Comparison of ENCODE assay signal across 14 cellular contexts in the genomic region with DNA sequence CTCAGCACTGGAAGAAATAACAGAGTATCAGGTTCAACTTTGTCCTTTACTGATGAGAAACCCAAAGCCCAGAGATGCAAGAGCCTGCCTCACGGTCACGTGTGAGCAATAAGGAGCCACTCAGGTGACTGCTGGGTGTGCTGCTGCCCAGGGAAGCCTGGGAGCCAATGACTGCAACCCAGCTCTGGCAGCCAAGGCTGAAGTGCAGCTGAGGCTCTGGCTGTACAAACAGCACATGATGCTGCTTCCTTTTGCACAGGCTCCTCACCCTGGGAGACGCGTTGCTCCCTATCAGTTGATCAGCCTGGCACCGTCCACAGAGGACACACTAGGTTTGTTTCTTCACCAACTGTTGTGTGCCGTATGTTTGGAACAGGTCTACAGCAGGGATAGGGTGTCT.
DNase-seq lines count a peak whose midpoint lies in the region; ATAC-seq and TF ChIP-seq lines count a peak whose summit lies in the region.
"Had no signal": no experiment of that assay in that cellular context is flagged by ENCODE, and none has a peak within 500 bp of the region (broad histone marks: within the 10 kb centered on the region; RNA-seq: fewer than 3 reads in every experiment).

No MANE protein-coding gene starts in this region.

- no peak for ATAC-seq in HG03108 (IDR thresholded peaks at IDR 0.05; ENCODE audit: unreplicated experiment)

- H3K27me3 ChIP-seq in dorsolateral prefrontal cortex: no peaks in the 10 kb centered on the region
- H3K27me3 ChIP-seq: right atrium auricular region, testis had no signal

- no peak for TF ChIP-seq CTCF in dorsolateral prefrontal cortex (IDR thresholded peaks at IDR 0.05 in 54 of 56, conservative IDR thresholded peaks at IDR 0.05 in 2 of 56; ENCODE audit: low read depth in 1 of 56, partially characterized antibody in 56 of 56)

- DNase-seq in DMS53 (lab: John Stamatoyannopoulos, UW) (peak; percentile 83), NCI-H2107 treated with DMSO at 0.1 percent for 48 hours (lab: John Stamatoyannopoulos, UW; ENCODE audit: unreplicated experiment) (peak; percentile 36), dorsolateral prefrontal cortex (peak in 8 of 10 donors; percentile 24 to 72 (median 54)), pons (ENCODE audit: low spot score) (peak; percentile 72), T-helper 2 cell (no peak), HEK293T (ENCODE audit: extremely low spot score) (no peak)
- DNase-seq: activated effector memory CD4-positive, alpha-beta T cell treated with Interleukin-2 at 50 U/mL for 16 hours; effector memory CD4-positive, alpha-beta T cell; glutamatergic neuron; KBM-7; testis had no signal

- peak overlapping the region in 33 of 59 donors; percentile 0 to 78 (median 45) for H3K27ac ChIP-seq in dorsolateral prefrontal cortex
- H3K27ac ChIP-seq: neutrophil, right atrium auricular region, testis had no signal

- CTCF ChIA-PET in HEK293T (lab: Yijun Ruan, JAX): no interaction called here

- POLR2A ChIA-PET in HEK293T (lab: Yijun Ruan, JAX): no interaction called here

- intact Hi-C loops in dorsolateral prefrontal cortex (cut with DNase I): no loop called here

- peak overlapping the region in 6 of 59 donors; percentile 0 to 19 (median 12) for H3K4me3 ChIP-seq in dorsolateral prefrontal cortex
- H3K4me3 ChIP-seq: right atrium auricular region, testis had no signal

TF ChIP-seq in HEK293T, 16 proteins besides CTCF, POLR2A, EP300 and RAD21:
- TF ChIP-seq FOXK2 (IDR thresholded peaks at IDR 0.05) (no peak), FOXA1 (IDR thresholded peaks at IDR 0.05) (no peak), ARNT (IDR thresholded peaks at IDR 0.05) (no peak)
- TF ChIP-seq, protein P1, sequence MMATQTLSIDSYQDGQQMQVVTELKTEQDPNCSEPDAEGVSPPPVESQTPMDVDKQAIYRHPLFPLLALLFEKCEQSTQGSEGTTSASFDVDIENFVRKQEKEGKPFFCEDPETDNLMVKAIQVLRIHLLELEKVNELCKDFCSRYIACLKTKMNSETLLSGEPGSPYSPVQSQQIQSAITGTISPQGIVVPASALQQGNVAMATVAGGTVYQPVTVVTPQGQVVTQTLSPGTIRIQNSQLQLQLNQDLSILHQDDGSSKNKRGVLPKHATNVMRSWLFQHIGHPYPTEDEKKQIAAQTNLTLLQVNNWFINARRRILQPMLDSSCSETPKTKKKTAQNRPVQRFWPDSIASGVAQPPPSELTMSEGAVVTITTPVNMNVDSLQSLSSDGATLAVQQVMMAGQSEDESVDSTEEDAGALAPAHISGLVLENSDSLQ (IDR thresholded peaks at IDR 0.05): no peak

Comparison
In these comparisons a context has a peak if more than half of its experiments do, and no peak if none do; other contexts are left out.
1. DNase-seq: peak in DMS53 (single experiment), NCI-H2107 treated with DMSO at 0.1 percent for 48 hours (single experiment), dorsolateral prefrontal cortex (8 of 10) and pons (single experiment); none in T-helper 2 cell (0 of 5) and HEK293T (single experiment).